ENCODE assay signal across 1 cellular context in genomic region chr3:196193738-196194541, GRCh38.
TF ChIP-seq lines count a peak whose summit lies in the region.

No MANE protein-coding gene starts in this region.

TF ChIP-seq in K562, 482 proteins besides CTCF, POLR2A, EP300 and RAD21 (continued from another document and continues in another):
- TF ChIP-seq ZNF232 (CRISPR knock-in tag; IDR thresholded peaks at IDR 0.05) (no peak), HMG20B (CRISPR knock-in tag; IDR thresholded peaks at IDR 0.05) (no peak), IRF2 (CRISPR knock-in tag; IDR thresholded peaks at IDR 0.05) (no peak), HDAC1 (IDR thresholded peaks at IDR 0.05) (0 out of 4 replicates have a peak, but pooled peaks of 1 of the 2 experiments have one; percentile 22), LARP7 (IDR thresholded peaks at IDR 0.05) (no peak), JUNB (CRISPR knock-in tag; conservative IDR thresholded peaks at IDR 0.05) (no peak), ZC3H8 (IDR thresholded peaks at IDR 0.05) (no peak), POLR2H (tag; IDR thresholded peaks at IDR 0.05; ENCODE audit: low read depth) (no peak), NR2C2 (CRISPR knock-in tag; IDR thresholded peaks at IDR 0.05) (no peak), NR2C2 (tag; IDR thresholded peaks at IDR 0.05) (peak; percentile 41; the same call in 1 of the 2 replicates), MCM7 (IDR thresholded peaks at IDR 0.05) (no peak), ZNF589 (CRISPR knock-in tag; IDR thresholded peaks at IDR 0.05; ENCODE audit: low read depth) (0 out of 2 replicates have a peak, but pooled peaks have one; percentile 32), SMARCB1 (IDR thresholded peaks at IDR 0.05; ENCODE audit: insufficient read length, low read depth) (no peak), ZNF445 (CRISPR knock-in tag; IDR thresholded peaks at IDR 0.05; ENCODE audit: low read depth) (no peak), ARHGAP35 (IDR thresholded peaks at IDR 0.05; ENCODE audit: partially characterized antibody) (no peak), ZNF212 (CRISPR knock-in tag; IDR thresholded peaks at IDR 0.05) (no peak), TRIM24 (IDR thresholded peaks at IDR 0.05) (peak in 1 of 2 experiments; percentile 49; a peak in 1 of 4 replicates), RERE (CRISPR knock-in tag; IDR thresholded peaks at IDR 0.05; ENCODE audit: borderline replicate concordance) (no peak), BRCA1 (IDR thresholded peaks at IDR 0.05) (no peak), BRCA1 (CRISPR knock-in tag; IDR thresholded peaks at IDR 0.05) (no peak), UBTF (IDR thresholded peaks at IDR 0.05; ENCODE audit: borderline replicate concordance in 1 of 2, low read depth in 2 of 2, low read length in 2 of 2) (no peak), ZNF444 (CRISPR knock-in tag; IDR thresholded peaks at IDR 0.05) (no peak), THAP12 (CRISPR knock-in tag; IDR thresholded peaks at IDR 0.05) (no peak), ZNF174 (CRISPR knock-in tag; IDR thresholded peaks at IDR 0.05) (no peak), PTTG1 (tag; IDR thresholded peaks at IDR 0.05; ENCODE audit: low read depth) (no peak), SP2 (IDR thresholded peaks at IDR 0.05; ENCODE audit: extremely low read depth, low read depth, low read length, poor library complexity, severe bottlenecking) (no peak), POLR2B (IDR thresholded peaks at IDR 0.05; ENCODE audit: low read depth, partially characterized antibody) (no peak), NFIX (CRISPR knock-in tag; IDR thresholded peaks at IDR 0.05; ENCODE audit: low read depth) (no peak), CCNT2 (IDR thresholded peaks at IDR 0.05; ENCODE audit: borderline replicate concordance, extremely low read depth, insufficient read length, low read depth, low read length) (peak; percentile 82), POLR2AphosphoS5 (IDR thresholded peaks at IDR 0.05; ENCODE audit: control insufficient read depth, insufficient read depth, low read depth, low read length) (peak; percentile 57; the same call in 1 of the 2 replicates), BDP1 (IDR thresholded peaks at IDR 0.05; ENCODE audit: insufficient read depth, insufficient read length) (no peak), HLTF (IDR thresholded peaks at IDR 0.05) (no peak), ERF (CRISPR knock-in tag; IDR thresholded peaks at IDR 0.05) (no peak), ZNF124 (CRISPR knock-in tag; IDR thresholded peaks at IDR 0.05) (no peak), ZKSCAN1 (IDR thresholded peaks at IDR 0.05; ENCODE audit: low read depth, low read length) (no peak), NR2C1 (IDR thresholded peaks at IDR 0.05) (no peak), NR2C1 (tag; IDR thresholded peaks at IDR 0.05) (peak; percentile 48; the same call in 1 of the 2 replicates), FOXJ3 (CRISPR knock-in tag; IDR thresholded peaks at IDR 0.05) (no peak), SAP30 (IDR thresholded peaks at IDR 0.05; ENCODE audit: borderline replicate concordance, insufficient read depth, low read depth, low read length, poor library complexity, severe bottlenecking) (no peak), MEF2D (tag; conservative IDR thresholded peaks at IDR 0.05; ENCODE audit: low read depth) (no peak), HDAC2 (IDR thresholded peaks at IDR 0.05) (no peak), SRSF3 (IDR thresholded peaks at IDR 0.05; ENCODE audit: insufficient read depth, low read length) (no peak), SUPT5H (IDR thresholded peaks at IDR 0.05) (no peak), STAT5A (IDR thresholded peaks at IDR 0.05; ENCODE audit: borderline replicate concordance, low read length) (no peak; the same call in 1 of the 2 replicates), RBM15 (IDR thresholded peaks at IDR 0.05; ENCODE audit: insufficient read depth, low read length) (no peak)
- TF ChIP-seq, protein P1, sequence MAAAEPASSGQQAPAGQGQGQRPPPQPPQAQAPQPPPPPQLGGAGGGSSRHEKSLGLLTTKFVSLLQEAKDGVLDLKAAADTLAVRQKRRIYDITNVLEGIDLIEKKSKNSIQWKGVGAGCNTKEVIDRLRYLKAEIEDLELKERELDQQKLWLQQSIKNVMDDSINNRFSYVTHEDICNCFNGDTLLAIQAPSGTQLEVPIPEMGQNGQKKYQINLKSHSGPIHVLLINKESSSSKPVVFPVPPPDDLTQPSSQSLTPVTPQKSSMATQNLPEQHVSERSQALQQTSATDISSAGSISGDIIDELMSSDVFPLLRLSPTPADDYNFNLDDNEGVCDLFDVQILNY (CRISPR knock-in tag; IDR thresholded peaks at IDR 0.05) = no peak
- TF ChIP-seq, protein P2, sequence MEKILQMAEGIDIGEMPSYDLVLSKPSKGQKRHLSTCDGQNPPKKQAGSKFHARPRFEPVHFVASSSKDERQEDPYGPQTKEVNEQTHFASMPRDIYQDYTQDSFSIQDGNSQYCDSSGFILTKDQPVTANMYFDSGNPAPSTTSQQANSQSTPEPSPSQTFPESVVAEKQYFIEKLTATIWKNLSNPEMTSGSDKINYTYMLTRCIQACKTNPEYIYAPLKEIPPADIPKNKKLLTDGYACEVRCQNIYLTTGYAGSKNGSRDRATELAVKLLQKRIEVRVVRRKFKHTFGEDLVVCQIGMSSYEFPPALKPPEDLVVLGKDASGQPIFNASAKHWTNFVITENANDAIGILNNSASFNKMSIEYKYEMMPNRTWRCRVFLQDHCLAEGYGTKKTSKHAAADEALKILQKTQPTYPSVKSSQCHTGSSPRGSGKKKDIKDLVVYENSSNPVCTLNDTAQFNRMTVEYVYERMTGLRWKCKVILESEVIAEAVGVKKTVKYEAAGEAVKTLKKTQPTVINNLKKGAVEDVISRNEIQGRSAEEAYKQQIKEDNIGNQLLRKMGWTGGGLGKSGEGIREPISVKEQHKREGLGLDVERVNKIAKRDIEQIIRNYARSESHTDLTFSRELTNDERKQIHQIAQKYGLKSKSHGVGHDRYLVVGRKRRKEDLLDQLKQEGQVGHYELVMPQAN (IDR thresholded peaks at IDR 0.05; ENCODE audit: borderline replicate concordance) = no peak
- TF ChIP-seq, protein P3, sequence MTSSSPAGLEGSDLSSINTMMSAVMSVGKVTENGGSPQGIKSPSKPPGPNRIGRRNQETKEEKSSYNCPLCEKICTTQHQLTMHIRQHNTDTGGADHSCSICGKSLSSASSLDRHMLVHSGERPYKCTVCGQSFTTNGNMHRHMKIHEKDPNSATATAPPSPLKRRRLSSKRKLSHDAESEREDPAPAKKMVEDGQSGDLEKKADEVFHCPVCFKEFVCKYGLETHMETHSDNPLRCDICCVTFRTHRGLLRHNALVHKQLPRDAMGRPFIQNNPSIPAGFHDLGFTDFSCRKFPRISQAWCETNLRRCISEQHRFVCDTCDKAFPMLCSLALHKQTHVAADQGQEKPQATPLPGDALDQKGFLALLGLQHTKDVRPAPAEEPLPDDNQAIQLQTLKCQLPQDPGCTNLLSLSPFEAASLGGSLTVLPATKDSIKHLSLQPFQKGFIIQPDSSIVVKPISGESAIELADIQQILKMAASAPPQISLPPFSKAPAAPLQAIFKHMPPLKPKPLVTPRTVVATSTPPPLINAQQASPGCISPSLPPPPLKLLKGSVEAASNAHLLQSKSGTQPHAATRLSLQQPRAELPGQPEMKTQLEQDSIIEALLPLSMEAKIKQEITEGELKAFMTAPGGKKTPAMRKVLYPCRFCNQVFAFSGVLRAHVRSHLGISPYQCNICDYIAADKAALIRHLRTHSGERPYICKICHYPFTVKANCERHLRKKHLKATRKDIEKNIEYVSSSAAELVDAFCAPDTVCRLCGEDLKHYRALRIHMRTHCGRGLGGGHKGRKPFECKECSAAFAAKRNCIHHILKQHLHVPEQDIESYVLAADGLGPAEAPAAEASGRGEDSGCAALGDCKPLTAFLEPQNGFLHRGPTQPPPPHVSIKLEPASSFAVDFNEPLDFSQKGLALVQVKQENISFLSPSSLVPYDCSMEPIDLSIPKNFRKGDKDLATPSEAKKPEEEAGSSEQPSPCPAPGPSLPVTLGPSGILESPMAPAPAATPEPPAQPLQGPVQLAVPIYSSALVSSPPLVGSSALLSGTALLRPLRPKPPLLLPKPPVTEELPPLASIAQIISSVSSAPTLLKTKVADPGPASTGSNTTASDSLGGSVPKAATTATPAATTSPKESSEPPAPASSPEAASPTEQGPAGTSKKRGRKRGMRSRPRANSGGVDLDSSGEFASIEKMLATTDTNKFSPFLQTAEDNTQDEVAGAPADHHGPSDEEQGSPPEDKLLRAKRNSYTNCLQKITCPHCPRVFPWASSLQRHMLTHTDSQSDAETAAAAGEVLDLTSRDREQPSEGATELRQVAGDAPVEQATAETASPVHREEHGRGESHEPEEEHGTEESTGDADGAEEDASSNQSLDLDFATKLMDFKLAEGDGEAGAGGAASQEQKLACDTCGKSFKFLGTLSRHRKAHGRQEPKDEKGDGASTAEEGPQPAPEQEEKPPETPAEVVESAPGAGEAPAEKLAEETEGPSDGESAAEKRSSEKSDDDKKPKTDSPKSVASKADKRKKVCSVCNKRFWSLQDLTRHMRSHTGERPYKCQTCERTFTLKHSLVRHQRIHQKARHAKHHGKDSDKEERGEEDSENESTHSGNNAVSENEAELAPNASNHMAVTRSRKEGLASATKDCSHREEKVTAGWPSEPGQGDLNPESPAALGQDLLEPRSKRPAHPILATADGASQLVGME (CRISPR knock-in tag; IDR thresholded peaks at IDR 0.05) = no peak
